ENCODE assay signal across 1 cellular context in the genomic region with DNA sequence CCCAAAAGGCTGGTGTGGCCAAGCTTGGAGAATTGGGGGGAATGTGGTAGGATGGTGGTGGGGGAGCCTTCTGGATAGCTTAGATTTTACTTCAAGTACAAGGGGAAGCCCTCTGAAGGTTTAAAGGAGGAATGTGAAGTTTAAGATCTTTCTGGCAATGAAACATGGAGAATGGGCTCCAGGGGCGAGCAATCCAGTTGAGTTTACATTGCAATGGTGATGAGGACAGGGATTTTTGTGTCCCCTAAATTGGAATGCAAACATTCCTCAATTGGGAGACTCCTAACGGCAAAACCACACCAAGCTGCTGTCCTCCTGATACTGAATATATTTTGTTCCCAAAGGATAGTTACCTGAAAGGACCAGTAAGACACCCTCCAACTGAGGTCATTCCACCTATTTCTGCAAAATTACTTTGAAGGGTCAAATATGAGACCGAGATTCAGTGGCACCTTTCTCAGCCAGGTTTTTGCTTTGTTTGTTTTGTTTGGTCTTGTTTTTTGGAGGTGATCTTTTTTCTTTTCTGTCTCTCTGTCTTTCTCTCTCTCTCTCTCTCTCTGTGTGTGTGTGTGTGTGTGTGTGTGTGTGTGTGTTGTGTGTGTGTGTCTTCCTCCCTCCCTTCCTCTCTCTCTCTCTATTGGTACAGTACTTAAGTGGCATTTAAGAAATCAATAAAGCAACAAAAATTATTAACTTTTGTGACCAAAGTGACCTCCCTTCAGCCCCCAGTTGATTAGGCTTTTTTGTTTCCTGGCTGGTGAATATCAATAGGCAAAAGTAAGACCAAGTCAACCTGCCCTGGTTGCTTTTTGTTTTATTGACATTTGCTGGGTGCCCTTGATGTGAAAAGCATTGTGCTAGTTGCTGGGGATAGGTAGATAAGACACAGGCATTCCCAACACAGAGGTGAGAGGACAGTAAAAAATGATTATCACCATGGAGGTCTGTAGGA.
TF ChIP-seq lines count a peak whose summit lies in the region.

No MANE protein-coding gene starts in this region.

TF ChIP-seq in HepG2, 621 proteins besides CTCF, POLR2A, EP300 and RAD21 (continued from another document and continues in another):
- TF ChIP-seq ZNF782 (CRISPR knock-in tag; IDR thresholded peaks at IDR 0.05; ENCODE audit: borderline replicate concordance) (peak; percentile 19; the same call in 1 of the 2 replicates), TAF15 (IDR thresholded peaks at IDR 0.05; ENCODE audit: low read depth, low read length, poor library complexity, severe bottlenecking) (no peak), MAX (IDR thresholded peaks at IDR 0.05) (no peak), GFI1 (CRISPR knock-in tag; IDR thresholded peaks at IDR 0.05; ENCODE audit: borderline replicate concordance) (peak; percentile 30; the same call in 1 of the 2 replicates), ZNF709 (CRISPR knock-in tag; IDR thresholded peaks at IDR 0.05) (no peak), AKAP8 (CRISPR knock-in tag; IDR thresholded peaks at IDR 0.05) (no peak; the same call in 1 of the 2 replicates), ZNF446 (CRISPR knock-in tag; IDR thresholded peaks at IDR 0.05) (no peak), ZNF672 (CRISPR knock-in tag; IDR thresholded peaks at IDR 0.05) (no peak), MATR3 (CRISPR knock-in tag; IDR thresholded peaks at IDR 0.05) (no peak), TOE1 (CRISPR knock-in tag; IDR thresholded peaks at IDR 0.05) (no peak; the same call in 1 of the 2 replicates), MAF1 (CRISPR knock-in tag; IDR thresholded peaks at IDR 0.05; ENCODE audit: borderline replicate concordance) (no peak), DMTF1 (CRISPR knock-in tag; IDR thresholded peaks at IDR 0.05) (no peak), ZSCAN21 (CRISPR knock-in tag; IDR thresholded peaks at IDR 0.05; ENCODE audit: borderline replicate concordance) (no peak), PHF21A (CRISPR knock-in tag; IDR thresholded peaks at IDR 0.05) (peak; percentile 58; the same call in 1 of the 2 replicates), ZNF564 (CRISPR knock-in tag; IDR thresholded peaks at IDR 0.05) (no peak), EEA1 (CRISPR knock-in tag; IDR thresholded peaks at IDR 0.05; ENCODE audit: borderline replicate concordance) (no peak), NFIC (IDR thresholded peaks at IDR 0.05; ENCODE audit: low read length) (peak; percentile 74; the same call in 1 of the 2 replicates), XRCC5 (optimal IDR thresholded peaks at IDR 0.05; ENCODE audit: low read length) (no peak), ERF (CRISPR knock-in tag; IDR thresholded peaks at IDR 0.05) (no peak), MAFG (CRISPR knock-in tag; IDR thresholded peaks at IDR 0.05) (no peak), FOSL1 (CRISPR knock-in tag; IDR thresholded peaks at IDR 0.05; ENCODE audit: borderline replicate concordance) (no peak), IRF2 (CRISPR knock-in tag; IDR thresholded peaks at IDR 0.05) (no peak), PCBP2 (optimal IDR thresholded peaks at IDR 0.05; ENCODE audit: low read depth, low read length, poor library complexity, severe bottlenecking) (no peak), TBL1XR1 (IDR thresholded peaks at IDR 0.05; ENCODE audit: borderline replicate concordance, low read length, partially characterized antibody) (no peak), AGO1 (IDR thresholded peaks at IDR 0.05; ENCODE audit: low read depth, low read length, poor library complexity, severe bottlenecking) (no peak), CBFB (CRISPR knock-in tag; IDR thresholded peaks at IDR 0.05) (no peak; the same call in 1 of the 2 replicates), TSC22D2 (CRISPR knock-in tag; IDR thresholded peaks at IDR 0.05; ENCODE audit: borderline replicate concordance) (peak; percentile 4; the same call in 1 of the 2 replicates), ETS1 (CRISPR knock-in tag; IDR thresholded peaks at IDR 0.05) (no peak), WIZ (CRISPR knock-in tag; IDR thresholded peaks at IDR 0.05) (0 out of 2 replicates have a peak, but pooled peaks have one; percentile 7), MAFK (conservative IDR thresholded peaks at IDR 0.05 in 1 of 2, IDR thresholded peaks at IDR 0.05 in 1 of 2; ENCODE audit: low read length in 2 of 2) (no peak), ZGPAT (CRISPR knock-in tag; IDR thresholded peaks at IDR 0.05) (no peak), ESRRA (CRISPR knock-in tag; IDR thresholded peaks at IDR 0.05; ENCODE audit: low read depth) (0 out of 2 replicates have a peak, but pooled peaks have one; percentile 7), CBX2 (IDR thresholded peaks at IDR 0.05; ENCODE audit: low read depth, low read length) (no peak), CBX2 (CRISPR knock-in tag; IDR thresholded peaks at IDR 0.05; ENCODE audit: low read depth) (no peak), RAD51 (IDR thresholded peaks at IDR 0.05; ENCODE audit: borderline replicate concordance) (0 out of 2 replicates have a peak, but pooled peaks have one; percentile 13), CHD4 (IDR thresholded peaks at IDR 0.05; ENCODE audit: borderline replicate concordance, low read length) (no peak), ZNF720 (CRISPR knock-in tag; IDR thresholded peaks at IDR 0.05) (no peak), PAX8 (CRISPR knock-in tag; IDR thresholded peaks at IDR 0.05; ENCODE audit: borderline replicate concordance) (no peak), KDM5B (CRISPR knock-in tag; IDR thresholded peaks at IDR 0.05; ENCODE audit: borderline replicate concordance) (no peak)
- TF ChIP-seq, protein P1, sequence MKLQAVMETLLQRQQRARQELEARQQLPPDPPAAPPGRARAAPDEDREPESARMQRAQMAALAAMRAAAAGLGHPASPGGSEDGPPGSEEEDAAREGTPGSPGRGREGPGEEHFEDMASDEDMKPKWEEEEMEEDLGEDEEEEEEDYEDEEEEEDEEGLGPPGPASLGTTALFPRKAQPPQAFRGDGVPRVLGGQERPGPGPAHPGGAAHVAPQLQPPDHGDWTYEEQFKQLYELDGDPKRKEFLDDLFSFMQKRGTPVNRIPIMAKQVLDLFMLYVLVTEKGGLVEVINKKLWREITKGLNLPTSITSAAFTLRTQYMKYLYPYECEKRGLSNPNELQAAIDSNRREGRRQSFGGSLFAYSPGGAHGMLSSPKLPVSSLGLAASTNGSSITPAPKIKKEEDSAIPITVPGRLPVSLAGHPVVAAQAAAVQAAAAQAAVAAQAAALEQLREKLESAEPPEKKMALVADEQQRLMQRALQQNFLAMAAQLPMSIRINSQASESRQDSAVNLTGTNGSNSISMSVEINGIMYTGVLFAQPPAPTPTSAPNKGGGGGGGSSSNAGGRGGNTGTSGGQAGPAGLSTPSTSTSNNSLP (IDR thresholded peaks at IDR 0.05; ENCODE audit: low read depth, low read length): peak; percentile 48; the same call in 1 of the 2 replicates
- TF ChIP-seq, protein P2, sequence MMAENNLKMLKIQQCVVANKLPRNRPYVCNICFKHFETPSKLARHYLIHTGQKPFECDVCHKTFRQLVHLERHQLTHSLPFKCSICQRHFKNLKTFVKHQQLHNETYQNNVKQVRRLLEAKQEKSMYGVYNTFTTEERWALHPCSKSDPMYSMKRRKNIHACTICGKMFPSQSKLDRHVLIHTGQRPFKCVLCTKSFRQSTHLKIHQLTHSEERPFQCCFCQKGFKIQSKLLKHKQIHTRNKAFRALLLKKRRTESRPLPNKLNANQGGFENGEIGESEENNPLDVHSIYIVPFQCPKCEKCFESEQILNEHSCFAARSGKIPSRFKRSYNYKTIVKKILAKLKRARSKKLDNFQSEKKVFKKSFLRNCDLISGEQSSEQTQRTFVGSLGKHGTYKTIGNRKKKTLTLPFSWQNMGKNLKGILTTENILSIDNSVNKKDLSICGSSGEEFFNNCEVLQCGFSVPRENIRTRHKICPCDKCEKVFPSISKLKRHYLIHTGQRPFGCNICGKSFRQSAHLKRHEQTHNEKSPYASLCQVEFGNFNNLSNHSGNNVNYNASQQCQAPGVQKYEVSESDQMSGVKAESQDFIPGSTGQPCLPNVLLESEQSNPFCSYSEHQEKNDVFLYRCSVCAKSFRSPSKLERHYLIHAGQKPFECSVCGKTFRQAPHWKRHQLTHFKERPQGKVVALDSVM (CRISPR knock-in tag; IDR thresholded peaks at IDR 0.05): peak; percentile 6; the same call in 1 of the 2 replicates
- TF ChIP-seq, protein P3, sequence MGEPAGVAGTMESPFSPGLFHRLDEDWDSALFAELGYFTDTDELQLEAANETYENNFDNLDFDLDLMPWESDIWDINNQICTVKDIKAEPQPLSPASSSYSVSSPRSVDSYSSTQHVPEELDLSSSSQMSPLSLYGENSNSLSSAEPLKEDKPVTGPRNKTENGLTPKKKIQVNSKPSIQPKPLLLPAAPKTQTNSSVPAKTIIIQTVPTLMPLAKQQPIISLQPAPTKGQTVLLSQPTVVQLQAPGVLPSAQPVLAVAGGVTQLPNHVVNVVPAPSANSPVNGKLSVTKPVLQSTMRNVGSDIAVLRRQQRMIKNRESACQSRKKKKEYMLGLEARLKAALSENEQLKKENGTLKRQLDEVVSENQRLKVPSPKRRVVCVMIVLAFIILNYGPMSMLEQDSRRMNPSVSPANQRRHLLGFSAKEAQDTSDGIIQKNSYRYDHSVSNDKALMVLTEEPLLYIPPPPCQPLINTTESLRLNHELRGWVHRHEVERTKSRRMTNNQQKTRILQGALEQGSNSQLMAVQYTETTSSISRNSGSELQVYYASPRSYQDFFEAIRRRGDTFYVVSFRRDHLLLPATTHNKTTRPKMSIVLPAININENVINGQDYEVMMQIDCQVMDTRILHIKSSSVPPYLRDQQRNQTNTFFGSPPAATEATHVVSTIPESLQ (CRISPR knock-in tag; conservative IDR thresholded peaks at IDR 0.05): no peak
